ENCODE assay signal across 21 cellular contexts in the genomic region with DNA sequence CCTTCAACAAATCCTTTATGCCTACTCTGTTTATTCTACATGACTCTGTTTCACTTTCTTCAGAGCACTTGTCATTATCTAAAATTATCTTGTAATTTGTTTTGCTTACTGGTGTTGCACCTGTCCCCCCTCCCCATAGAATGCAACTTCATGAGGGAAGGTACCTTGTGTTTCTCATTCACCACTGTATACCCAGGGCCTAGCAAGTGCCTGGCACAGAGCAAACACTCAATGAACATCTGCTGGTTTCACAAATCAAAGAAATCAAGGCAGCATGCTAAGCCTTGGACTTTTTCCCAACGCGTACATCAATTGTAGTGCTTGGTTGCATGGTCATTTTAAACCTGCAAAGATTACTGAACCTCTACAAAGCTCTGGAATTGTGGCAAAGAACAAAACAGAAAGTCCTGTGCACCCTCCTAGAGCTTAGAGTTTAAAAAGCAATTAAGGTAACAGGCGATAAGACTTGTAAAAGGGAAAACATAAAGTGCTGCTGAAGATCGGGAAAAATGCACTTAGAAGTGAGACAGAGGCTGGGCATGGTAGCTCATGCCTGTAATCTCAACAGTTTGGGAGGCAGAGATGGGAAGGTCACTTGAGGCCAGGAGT.
DNase-seq lines count a peak whose midpoint lies in the region.
"Had no signal": no experiment of that assay in that cellular context is flagged by ENCODE, and none has a peak within 500 bp of the region (broad histone marks: within the 10 kb centered on the region; RNA-seq: fewer than 3 reads in every experiment).

No MANE protein-coding gene starts in this region.

- no peaks in the 10 kb centered on the region for H3K9me3 Mint-ChIP-seq in activated CD4-positive, alpha-beta memory T cell treated with anti-CD3 and anti-CD28 coated beads, Interleukin-2, amount 10 ng/mL, durations not matched to agents 7 days and 5 days
- H3K9me3 Mint-ChIP-seq: T-helper 2 cell treated with Interferon-gamma antibody and Interleukin-4, amounts not matched to agents 5 μg/mL and 100 μg/mL, for 36 hours had no signal

- H3K4me1 Mint-ChIP-seq in activated CD4-positive, alpha-beta memory T cell treated with anti-CD3 and anti-CD28 coated beads, Interleukin-2, amount 10 ng/mL, durations not matched to agents 7 days and 5 days: no peaks in the 10 kb centered on the region
- H3K4me1 Mint-ChIP-seq: CD14-positive monocyte had no signal

- no peak overlapping the region for H3K4me3 Mint-ChIP-seq in activated CD4-positive, alpha-beta memory T cell treated with anti-CD3 and anti-CD28 coated beads, Interleukin-2, amount 10 ng/mL, durations not matched to agents 7 days and 5 days
- H3K4me3 Mint-ChIP-seq: CD14-positive monocyte; T-helper 2 cell treated with Interferon-gamma antibody and Interleukin-4, amounts not matched to agents 5 μg/mL and 100 μg/mL, for 36 hours had no signal

- POLR2A ChIA-PET in activated CD4-positive, alpha-beta memory T cell treated with anti-CD3 and anti-CD28 coated beads, Interleukin-2, amount 10 ng/mL, durations not matched to agents 7 days and 5 days (lab: Charles Lee): no interaction called here

- DNase-seq in DMS153 (lab: John Stamatoyannopoulos, UW) (peak; percentile 1), DMS153 treated with DMSO at 0.1 percent for 48 hours (lab: John Stamatoyannopoulos, UW; ENCODE audit: unreplicated experiment) (no peak), DMS79 (lab: John Stamatoyannopoulos, UW) (peak; percentile 100), NCI-H2029 (lab: John Stamatoyannopoulos, UW) (peak; percentile 53), NCI-H774 (lab: John Stamatoyannopoulos, UW) (peak; percentile 52), A172 (ENCODE audit: low spot score) (no peak), putamen (ENCODE audit: low spot score) (no peak)
- DNase-seq in activated CD4-positive, alpha-beta memory T cell treated with anti-CD3 and anti-CD28 coated beads, Interleukin-2, amount 10 ng/mL, durations not matched to agents 7 days and 5 days: no peak
- DNase-seq: ACHN, BE2C, DND-41, Karpas-422, NCI-H1694, NCI-H2107, NCI-H524, OCI-M1, Peyer's patch, SHP77 treated with DMSO at 0.1 percent for 48 hours, T-helper 1 cell had no signal

- no peaks in the 10 kb centered on the region for H3K36me3 Mint-ChIP-seq in activated CD4-positive, alpha-beta memory T cell treated with anti-CD3 and anti-CD28 coated beads, Interleukin-2, amount 10 ng/mL, durations not matched to agents 7 days and 5 days (ENCODE audit: low read depth)
- H3K36me3 Mint-ChIP-seq: CD14-positive monocyte had no signal

- CTCF ChIA-PET in activated CD4-positive, alpha-beta memory T cell treated with anti-CD3 and anti-CD28 coated beads, Interleukin-2, amount 10 ng/mL, durations not matched to agents 7 days and 5 days (lab: Charles Lee): no interaction called here

- H3K27me3 Mint-ChIP-seq in activated CD4-positive, alpha-beta memory T cell treated with anti-CD3 and anti-CD28 coated beads, Interleukin-2, amount 10 ng/mL, durations not matched to agents 7 days and 5 days: no peaks in the 10 kb centered on the region

- H3K27ac Mint-ChIP-seq in activated CD4-positive, alpha-beta memory T cell treated with anti-CD3 and anti-CD28 coated beads, Interleukin-2, amount 10 ng/mL, durations not matched to agents 7 days and 5 days: no peak overlapping the region
- H3K27ac Mint-ChIP-seq: CD14-positive monocyte; T-helper 2 cell treated with Interferon-gamma antibody and Interleukin-4, amounts not matched to agents 5 μg/mL and 100 μg/mL, for 36 hours had no signal

Comparison
In these comparisons a context has a peak if more than half of its experiments do, and no peak if none do; other contexts are left out.
1. DNase-seq: peak in DMS153 (single experiment), DMS79 (single experiment), NCI-H2029 (single experiment) and NCI-H774 (single experiment); none in DMS153 treated with DMSO at 0.1 percent for 48 hours (single experiment), A172 (single experiment), activated CD4-positive, alpha-beta memory T cell treated with anti-CD3 and anti-CD28 coated beads, Interleukin-2, amount 10 ng/mL, durations not matched to agents 7 days and 5 days (single experiment) and putamen (single experiment).